ENCODE assay signal across 12 cellular contexts in the genomic region with DNA sequence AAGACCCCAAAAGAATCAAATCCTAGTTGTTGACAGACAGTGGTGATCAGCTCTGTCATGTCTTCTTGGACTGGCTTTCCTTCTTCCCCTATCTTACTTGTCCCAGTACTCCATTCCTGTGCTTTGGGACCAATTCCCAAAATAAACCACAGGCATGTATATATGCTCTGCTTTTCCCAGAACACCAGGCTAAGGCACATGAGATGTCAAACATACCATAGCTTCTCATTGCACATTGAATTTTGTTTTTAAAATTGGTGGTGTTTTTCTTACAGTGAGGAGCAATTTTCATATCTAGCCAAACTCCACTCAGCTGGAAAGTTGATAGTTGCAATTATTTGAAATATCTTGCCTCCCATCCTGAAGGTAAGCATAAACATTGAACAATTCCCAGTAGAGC.
DNase-seq lines count a peak whose midpoint lies in the region; ATAC-seq, FAIRE-seq and TF ChIP-seq lines count a peak whose summit lies in the region.
"Had no signal": no experiment of that assay in that cellular context is flagged by ENCODE, and none has a peak within 500 bp of the region (broad histone marks: within the 10 kb centered on the region; RNA-seq: fewer than 3 reads in every experiment).

No MANE protein-coding gene starts in this region.

- H4K20me1 ChIP-seq in GM23338 (replicated peaks; ENCODE audit: insufficient read depth) (no peaks in the 10 kb centered on the region), K562 (replicated peaks; ENCODE audit: control insufficient read depth, insufficient read depth, low read length) (peaks cover 73% of the 10 kb centered on the region)

- H2AFZ ChIP-seq in GM23338 (0 out of 2 replicates have a peak overlapping the region, but pooled peaks have one; percentile 65), K562 (ENCODE audit: low read depth, low read length) (no peak overlapping the region)

- H3K27ac Mint-ChIP-seq in GM23338 (no peak overlapping the region), osteocyte (ENCODE audit: unreplicated experiment) (peak overlapping the region; percentile 77)
- no peak overlapping the region for H3K27ac Mint-ChIP-seq in activated naive CD4-positive, alpha-beta T cell treated with anti-CD3 and anti-CD28 coated beads for 36 hours
- H3K27ac Mint-ChIP-seq in activated CD4-positive, alpha-beta memory T cell treated with anti-CD3 and anti-CD28 coated beads for 36 hours, result no peak overlapping the region
- H3K27ac Mint-ChIP-seq: CD8-positive, alpha-beta memory T cell had no signal

- no peak for DNase-seq in GM23338 (ENCODE audit: low spot score)
- no peak for DNase-seq in K562 (ENCODE audit: extremely low read depth in 1 of 4, low spot score in 3 of 4)
- DNase-seq in osteocyte (ENCODE audit: extremely low spot score, unreplicated experiment), result no peak
- no peak for DNase-seq in activated naive CD4-positive, alpha-beta T cell treated with anti-CD3 and anti-CD28 coated beads for 36 hours
- no peak for DNase-seq in activated CD4-positive, alpha-beta memory T cell treated with anti-CD3 and anti-CD28 coated beads for 36 hours
- DNase-seq: Caco-2; CD8-positive, alpha-beta memory T cell had no signal

- H3K9me1 ChIP-seq in K562 (ENCODE audit: control insufficient read depth, insufficient read depth, low read length), result no peaks in the 10 kb centered on the region

- no peak for TF ChIP-seq EP300 in K562 (IDR thresholded peaks at IDR 0.05; ENCODE audit: low read length)

- no peaks in the 10 kb centered on the region for H3F3A ChIP-seq in GM23338 (replicated peaks; ENCODE audit: low read depth)

- no peaks in the 10 kb centered on the region for H3K79me2 ChIP-seq in GM23338 (replicated peaks; ENCODE audit: insufficient read depth)
- peaks cover 98% of the 10 kb centered on the region for H3K79me2 ChIP-seq in K562 (ENCODE audit: control insufficient read depth, insufficient read depth, low read length)

- H3K9me3 Mint-ChIP-seq in GM23338 (no peaks in the 10 kb centered on the region), osteocyte (ENCODE audit: unreplicated experiment) (peaks cover 6% of the 10 kb centered on the region)
- H3K9me3 Mint-ChIP-seq in activated naive CD4-positive, alpha-beta T cell treated with anti-CD3 and anti-CD28 coated beads for 36 hours, result no peaks in the 10 kb centered on the region
- no peaks in the 10 kb centered on the region for H3K9me3 Mint-ChIP-seq in activated CD4-positive, alpha-beta memory T cell treated with anti-CD3 and anti-CD28 coated beads for 36 hours

- no peak overlapping the region for H3K9ac ChIP-seq in K562 (ENCODE audit: insufficient read depth in 1 of 2, low read depth in 2 of 2, low read length in 2 of 2)

- H3K27ac ChIP-seq in 22Rv1 (peak overlapping the region; percentile 76), GM23338 (ENCODE audit: low read depth) (no peak overlapping the region), K562 (ENCODE audit: extremely low read depth, low read depth, low read length) (no peak overlapping the region)
- H3K27ac ChIP-seq: A549 had no signal

- POLR2A ChIA-PET in K562 (lab: Yijun Ruan, JAX), result interaction anchor here (1.0 to 4.6 kb wide), 2 partner anchors 9 to 16 kb away, joined by 3 to 22 read pairs; no protein-coding TSS in a partner anchor
- POLR2A ChIA-PET in activated CD4-positive, alpha-beta memory T cell treated with anti-CD3 and anti-CD28 coated beads for 36 hours (lab: Charles Lee), result no interaction called here

- CTCF ChIA-PET in K562 (lab: Yijun Ruan, JAX; ENCODE audit: low intra/inter-chr PET ratio), result no interaction called here
- CTCF ChIA-PET in activated naive CD4-positive, alpha-beta T cell treated with anti-CD3 and anti-CD28 coated beads for 36 hours (lab: Charles Lee), result interaction anchor here (1.8 kb wide), 1 partner anchor 10 kb away, joined by 5 read pairs; no protein-coding TSS in a partner anchor
- CTCF ChIA-PET in activated CD4-positive, alpha-beta memory T cell treated with anti-CD3 and anti-CD28 coated beads for 36 hours (lab: Charles Lee), result no interaction called here

- H3K9me2 ChIP-seq in GM23338 (ENCODE audit: insufficient read depth), result peaks cover 11% of the 10 kb centered on the region; the same call in 1 of the 2 replicates

- H3K4me1 ChIP-seq in GM23338 (ENCODE audit: insufficient read depth) (no peaks in the 10 kb centered on the region), K562 (replicated peaks in 1 of 2; ENCODE audit: control insufficient read depth in 2 of 2, insufficient read depth in 2 of 2, low read length in 2 of 2) (peaks cover 0 to 29% of the 10 kb centered on the region in 2 experiments; a peak in 3 of 5 replicates)
- H3K4me1 ChIP-seq: A549, Caco-2 had no signal

- H3K36me3 ChIP-seq in GM23338 (ENCODE audit: insufficient read depth) (no peaks in the 10 kb centered on the region), K562 (ENCODE audit: control insufficient read depth, insufficient read depth, low read length) (peaks cover 73% of the 10 kb centered on the region)

- H3K27me3 Mint-ChIP-seq in GM23338 (ENCODE audit: insufficient read depth, low read depth, poor library complexity) (peaks cover 2% of the 10 kb centered on the region), osteocyte (ENCODE audit: unreplicated experiment) (no peaks in the 10 kb centered on the region)
- H3K27me3 Mint-ChIP-seq in activated naive CD4-positive, alpha-beta T cell treated with anti-CD3 and anti-CD28 coated beads for 36 hours (ENCODE audit: low read depth), result peaks cover 3% of the 10 kb centered on the region
- no peaks in the 10 kb centered on the region for H3K27me3 Mint-ChIP-seq in activated CD4-positive, alpha-beta memory T cell treated with anti-CD3 and anti-CD28 coated beads for 36 hours
- H3K27me3 Mint-ChIP-seq: CD8-positive, alpha-beta memory T cell had no signal

- no peak for FAIRE-seq in K562 (lab: Jason Lieb, UNC)
- FAIRE-seq: A549, H54 had no signal

- peak; percentile 54; the same call in 1 of the 2 replicates for TF ChIP-seq POLR2A in K562 (conservative IDR thresholded peaks at IDR 0.05)

- H3K9me3 ChIP-seq in K562 (replicated peaks; ENCODE audit: control insufficient read depth, insufficient read depth, low read depth, low read length), result no peaks in the 10 kb centered on the region
- H3K9me3 ChIP-seq: A549, Caco-2 had no signal

- H3K36me3 Mint-ChIP-seq in GM23338 (ENCODE audit: low read depth) (no peaks in the 10 kb centered on the region), osteocyte (ENCODE audit: unreplicated experiment) (no peaks in the 10 kb centered on the region)
- no peaks in the 10 kb centered on the region for H3K36me3 Mint-ChIP-seq in activated naive CD4-positive, alpha-beta T cell treated with anti-CD3 and anti-CD28 coated beads for 36 hours (ENCODE audit: low read depth)
- H3K36me3 Mint-ChIP-seq in activated CD4-positive, alpha-beta memory T cell treated with anti-CD3 and anti-CD28 coated beads for 36 hours, result no peaks in the 10 kb centered on the region

- in situ Hi-C loops in K562 (cut with MboI), result no loop called here

- BruUV-seq in K562 (replicated peaks; lab: Mats Ljungman, UMichigan), result TSS peak; percentile 0

- ATAC-seq in GM23338 (no peak), K562 (no peak), HG02885 (IDR thresholded peaks at IDR 0.05; ENCODE audit: poor library complexity, unreplicated experiment) (no peak)
- ATAC-seq: A549, HCT116 had no signal

- H3K4me2 ChIP-seq in GM23338, result no peak overlapping the region
- H3K4me2 ChIP-seq in K562 (ENCODE audit: insufficient read depth, low read length), result no peak overlapping the region
- H3K4me2 ChIP-seq: A549 had no signal

- TF ChIP-seq CTCF in 22Rv1 (IDR thresholded peaks at IDR 0.05), result no peak
- TF ChIP-seq CTCF in GM23338 (conservative IDR thresholded peaks at IDR 0.05; ENCODE audit: low read depth in 2 of 2), result no peak
- no peak for TF ChIP-seq CTCF in K562 (IDR thresholded peaks at IDR 0.05 in 2 of 3, conservative IDR thresholded peaks at IDR 0.05 in 1 of 3; ENCODE audit: insufficient read depth in 2 of 3, low read depth in 1 of 3, low read length in 3 of 3)
- no peak for TF ChIP-seq CTCF in osteocyte (IDR thresholded peaks at IDR 0.05)

- intact Hi-C loops in K562 (cut with micrococcal nuclease), result no loop called here
- intact Hi-C loops in activated naive CD4-positive, alpha-beta T cell treated with anti-CD3 and anti-CD28 coated beads for 36 hours (cut with micrococcal nuclease), result no loop called here
- intact Hi-C loops in activated CD4-positive, alpha-beta memory T cell treated with anti-CD3 and anti-CD28 coated beads for 36 hours (cut with micrococcal nuclease), result no loop called here

- H3K4me3 Mint-ChIP-seq in GM23338 (no peak overlapping the region), osteocyte (ENCODE audit: unreplicated experiment) (peak overlapping the region; percentile 4)
- H3K4me3 Mint-ChIP-seq in activated naive CD4-positive, alpha-beta T cell treated with anti-CD3 and anti-CD28 coated beads for 36 hours, result no peak overlapping the region
- no peak overlapping the region for H3K4me3 Mint-ChIP-seq in activated CD4-positive, alpha-beta memory T cell treated with anti-CD3 and anti-CD28 coated beads for 36 hours
- H3K4me3 Mint-ChIP-seq: CD8-positive, alpha-beta memory T cell had no signal

- TF ChIP-seq RAD21 in K562 (CRISPR knock-in tag; conservative IDR thresholded peaks at IDR 0.05 in 1 of 2, IDR thresholded peaks at IDR 0.05 in 1 of 2), result no peak

- H3K4me3 ChIP-seq in GM23338 (no peak overlapping the region), K562 (no peak overlapping the region)
- H3K4me3 ChIP-seq: A549 had no signal

- peaks cover 4% of the 10 kb centered on the region; the same call in 2 of the 3 replicates for H3K4me1 Mint-ChIP-seq in GM23338
- peaks cover 62% of the 10 kb centered on the region for H3K4me1 Mint-ChIP-seq in osteocyte (ENCODE audit: unreplicated experiment)
- no peaks in the 10 kb centered on the region for H3K4me1 Mint-ChIP-seq in activated naive CD4-positive, alpha-beta T cell treated with anti-CD3 and anti-CD28 coated beads for 36 hours (ENCODE audit: low read depth)
- H3K4me1 Mint-ChIP-seq in activated CD4-positive, alpha-beta memory T cell treated with anti-CD3 and anti-CD28 coated beads for 36 hours (ENCODE audit: low read depth), result no peaks in the 10 kb centered on the region
- H3K4me1 Mint-ChIP-seq: CD8-positive, alpha-beta memory T cell had no signal

- H3K27me3 ChIP-seq in GM23338 (ENCODE audit: insufficient read depth) (no peaks in the 10 kb centered on the region), K562 (ENCODE audit: control insufficient read depth in 2 of 2, insufficient read depth in 2 of 2, low read length in 2 of 2) (no peaks in the 10 kb centered on the region)

TF ChIP-seq in GM23338, 12 proteins besides CTCF, POLR2A, EP300 and RAD21 (continues in another document):
- TF ChIP-seq NANOG (IDR thresholded peaks at IDR 0.05; ENCODE audit: borderline replicate concordance), result no peak
- TF ChIP-seq ZNF114 (CRISPR knock-in tag; IDR thresholded peaks at IDR 0.05), result no peak
- no peak for TF ChIP-seq JUNB (IDR thresholded peaks at IDR 0.05; ENCODE audit: unreplicated experiment)

TF ChIP-seq in K562, 482 proteins besides CTCF, POLR2A, EP300 and RAD21 (continues in another document):
- TF ChIP-seq SUPT5H (IDR thresholded peaks at IDR 0.05) (0 out of 2 replicates have a peak, but pooled peaks have one; percentile 16), KDM5B (IDR thresholded peaks at IDR 0.05; ENCODE audit: insufficient replicate concordance, low read depth, low read length) (peak; percentile 33), PPARD (CRISPR knock-in tag; IDR thresholded peaks at IDR 0.05) (no peak), POLR2AphosphoS5 (IDR thresholded peaks at IDR 0.05; ENCODE audit: control insufficient read depth, insufficient read depth, low read depth, low read length) (peak; percentile 11)
